In the genomic region with DNA sequence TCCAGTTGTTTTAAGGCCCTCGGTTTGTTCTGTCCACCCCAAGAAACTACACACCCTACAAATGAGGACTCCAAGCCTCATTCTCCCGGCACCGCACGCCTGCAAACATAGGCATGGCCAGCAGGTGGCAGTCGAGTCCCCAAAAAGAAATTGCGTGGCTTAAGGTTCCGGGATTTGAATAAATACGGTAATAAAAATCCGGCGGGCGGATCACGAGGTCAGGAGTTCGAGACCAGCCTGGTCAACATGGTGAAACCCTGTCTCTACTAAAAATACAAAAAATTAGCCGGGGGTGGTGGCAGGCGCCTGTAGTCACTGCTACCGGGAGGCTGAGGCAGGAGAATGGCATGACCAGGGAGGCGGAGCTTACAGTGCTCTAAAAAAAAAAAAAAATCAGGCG, we compare ENCODE assay signal across 8 cellular contexts.
DNase-seq lines count a peak whose midpoint lies in the region; ATAC-seq lines count a peak whose summit lies in the region.

No MANE protein-coding gene starts in this region.

- no peak overlapping the region for H3K27ac Mint-ChIP-seq in memory B cell

- H3K9me3 Mint-ChIP-seq in memory B cell = peaks cover 5% of the 10 kb centered on the region

- ATAC-seq in GM21423 (IDR thresholded peaks at IDR 0.05; ENCODE audit: unreplicated experiment) (peak; percentile 62), memory B cell (ENCODE audit: low read depth) (peak; percentile 63), GM21717 (IDR thresholded peaks at IDR 0.05; ENCODE audit: unreplicated experiment) (no peak)

- peaks cover 5% of the 10 kb centered on the region for H3K36me3 Mint-ChIP-seq in memory B cell

- H3K4me3 Mint-ChIP-seq in memory B cell = no peak overlapping the region

- peak; percentile 93 for DNase-seq in CD1c-positive myeloid dendritic cell (ENCODE audit: extremely low spot score)
- peak; percentile 2 for DNase-seq in NCI-H2107 treated with DMSO at 0.1 percent for 48 hours (lab: John Stamatoyannopoulos, UW; ENCODE audit: unreplicated experiment)
- peak; percentile 87 for DNase-seq in activated CD4-positive, alpha-beta T cell treated with anti-CD3 and anti-CD28 coated beads, Interleukin-2, amount 50 U/mL, for 1 hour
- DNase-seq in dedifferentiated amniotic fluid mesenchymal stem cell (ENCODE audit: extremely low spot score) = peak; percentile 36
- peak; percentile 71 to 86 for DNase-seq in memory B cell (ENCODE audit: low spot score in 2 of 2)
- peak; percentile 44 to 61 for DNase-seq in stimulated activated CD8-positive, alpha-beta memory T cell treated with anti-CD3 and anti-CD28 coated beads, Interleukin-4, amount 100 ng/mL, for 1 hour (ENCODE audit: low read depth in 2 of 2, low spot score in 1 of 2)

- peaks cover 8% of the 10 kb centered on the region for H3K27me3 Mint-ChIP-seq in memory B cell

- H3K4me1 Mint-ChIP-seq in memory B cell = peaks cover 10% of the 10 kb centered on the region

Comparison
In these comparisons a context has a peak if more than half of its experiments do, and no peak if none do; other contexts are left out.
1. DNase-seq: peak in every context shown above with its lines; median percentile 93 in CD1c-positive myeloid dendritic cell; 87 in activated CD4-positive, alpha-beta T cell treated with anti-CD3 and anti-CD28 coated beads, Interleukin-2, amount 50 U/mL, for 1 hour; 78 in memory B cell; 52 in stimulated activated CD8-positive, alpha-beta memory T cell treated with anti-CD3 and anti-CD28 coated beads, Interleukin-4, amount 100 ng/mL, for 1 hour; 36 in dedifferentiated amniotic fluid mesenchymal stem cell; 2 in NCI-H2107 treated with DMSO at 0.1 percent for 48 hours.